In the genomic region with DNA sequence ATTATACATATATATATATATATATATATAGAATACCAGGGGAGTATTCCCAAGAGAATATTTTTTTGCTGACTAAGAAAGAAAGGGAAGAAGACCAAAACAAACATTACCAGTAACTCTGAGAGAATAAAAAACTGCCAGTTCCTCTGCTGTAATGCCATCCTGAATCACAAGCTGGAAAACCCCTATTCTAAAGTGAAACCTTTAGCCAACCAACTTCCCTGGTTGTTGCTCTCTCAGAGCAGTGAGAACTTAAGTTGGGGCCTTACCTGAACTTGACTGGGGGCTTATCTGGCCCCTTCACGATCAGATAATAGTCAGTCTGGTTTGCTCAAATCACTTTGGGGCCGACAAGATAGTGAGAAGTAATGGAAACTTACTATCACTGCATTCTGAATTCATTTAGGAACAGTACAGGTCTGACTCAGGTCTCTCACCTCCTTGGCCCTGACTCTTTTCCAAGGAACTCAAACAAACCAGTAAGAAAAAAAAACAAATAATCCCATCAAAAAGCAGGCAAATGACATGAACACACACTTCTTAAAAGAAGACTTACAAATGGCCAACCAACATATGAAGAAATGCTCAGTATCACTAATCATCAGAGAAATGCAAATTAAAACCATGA, we compare ENCODE assay signal across 8 cellular contexts.
DNase-seq lines count a peak whose midpoint lies in the region; ATAC-seq, FAIRE-seq and TF ChIP-seq lines count a peak whose summit lies in the region.

No MANE protein-coding gene starts in this region.

- no peak overlapping the region for H3K4me2 ChIP-seq in astrocyte (ENCODE audit: low read length)

- H3K4me1 ChIP-seq in astrocyte (ENCODE audit: insufficient read depth, low read length) = no peaks in the 10 kb centered on the region

- no peaks in the 10 kb centered on the region for H3K27me3 ChIP-seq in astrocyte (ENCODE audit: insufficient read depth, low read length)

- no peaks in the 10 kb centered on the region for H3K27me3 Mint-ChIP-seq in activated CD4-positive, alpha-beta T cell treated with anti-CD3 and anti-CD28 coated beads for 36 hours
- H3K27me3 Mint-ChIP-seq in astrocyte (ENCODE audit: low read depth, unreplicated experiment) (no peaks in the 10 kb centered on the region), type B pancreatic cell (no peaks in the 10 kb centered on the region)

- peak overlapping the region; percentile 7 for H3K9ac ChIP-seq in astrocyte (ENCODE audit: low read length)

- no peak overlapping the region for H2AFZ ChIP-seq in astrocyte (ENCODE audit: low read depth, low read length)

- POLR2A ChIA-PET in activated CD4-positive, alpha-beta T cell treated with anti-CD3 and anti-CD28 coated beads for 36 hours (lab: Charles Lee) = interaction anchor here (0.5 kb wide), 1 partner anchor 22 kb away, joined by 3 read pairs; no protein-coding TSS in a partner anchor

- ATAC-seq in activated CD4-positive, alpha-beta T cell treated with anti-CD3 and anti-CD28 coated beads for 36 hours = peak; percentile 75
- ATAC-seq in HG03135 (IDR thresholded peaks at IDR 0.05; ENCODE audit: unreplicated experiment) = peak; percentile 48

- peak; percentile 45 for FAIRE-seq in astrocyte (lab: Jason Lieb, UNC)

- H3K4me1 Mint-ChIP-seq in activated CD4-positive, alpha-beta T cell treated with anti-CD3 and anti-CD28 coated beads for 36 hours = peaks cover 67% of the 10 kb centered on the region
- H3K4me1 Mint-ChIP-seq in astrocyte (ENCODE audit: low read depth, unreplicated experiment) (peaks cover 7% of the 10 kb centered on the region), type B pancreatic cell (ENCODE audit: unreplicated experiment) (no peaks in the 10 kb centered on the region)

- intact Hi-C loops in activated CD4-positive, alpha-beta T cell treated with anti-CD3 and anti-CD28 coated beads for 36 hours (cut with DNase I, micrococcal nuclease) = loop anchor here (2.0 to 5.0 kb wide), 7 partner anchors 37 to 214 kb away; a partner anchor contains a TSS

- H3K27ac ChIP-seq in astrocyte (ENCODE audit: low read depth, low read length) = peak overlapping the region; percentile 5

- DNase-seq in activated CD4-positive, alpha-beta T cell treated with anti-CD3 and anti-CD28 coated beads for 36 hours = peak; percentile 22
- no peak for DNase-seq in activated CD4-positive, alpha-beta T cell treated with anti-CD3 and anti-CD28 coated beads, Interleukin-2, amount 50 U/mL, for 4 hours
- DNase-seq in astrocyte (ENCODE audit: low read depth) (no peak), renal cortical epithelial cell (ENCODE audit: low read depth) (peak; percentile 54), SW480 (ENCODE audit: low spot score) (no peak), type B pancreatic cell (ENCODE audit: extremely low spot score, unreplicated experiment) (no peak), NAMALWA (ENCODE audit: low spot score) (no peak)

- H3K36me3 Mint-ChIP-seq in activated CD4-positive, alpha-beta T cell treated with anti-CD3 and anti-CD28 coated beads for 36 hours (ENCODE audit: low read depth) = peaks cover 19% of the 10 kb centered on the region
- peaks cover 1% of the 10 kb centered on the region for H3K36me3 Mint-ChIP-seq in astrocyte (ENCODE audit: low read depth, unreplicated experiment)
- no peaks in the 10 kb centered on the region for H3K36me3 Mint-ChIP-seq in type B pancreatic cell

- no peaks in the 10 kb centered on the region for H3K9me3 Mint-ChIP-seq in activated CD4-positive, alpha-beta T cell treated with anti-CD3 and anti-CD28 coated beads for 36 hours (ENCODE audit: low read depth)
- no peaks in the 10 kb centered on the region for H3K9me3 Mint-ChIP-seq in astrocyte (ENCODE audit: unreplicated experiment)
- H3K9me3 Mint-ChIP-seq in type B pancreatic cell = no peaks in the 10 kb centered on the region

- TF ChIP-seq CTCF in astrocyte (IDR thresholded peaks at IDR 0.05; ENCODE audit: insufficient read depth, low read depth, low read length) (no peak), type B pancreatic cell (conservative IDR thresholded peaks at IDR 0.05) (no peak)

- no peaks in the 10 kb centered on the region for H3K9me3 ChIP-seq in astrocyte (ENCODE audit: insufficient read depth, low read depth, low read length)

- no peak overlapping the region for H3K4me3 ChIP-seq in astrocyte (ENCODE audit: insufficient read depth, low read depth, low read length)

- H3K79me2 ChIP-seq in astrocyte (ENCODE audit: insufficient read depth, low read length) = no peaks in the 10 kb centered on the region

- H3K27ac Mint-ChIP-seq in activated CD4-positive, alpha-beta T cell treated with anti-CD3 and anti-CD28 coated beads for 36 hours = peak overlapping the region; percentile 92
- H3K27ac Mint-ChIP-seq in astrocyte (ENCODE audit: unreplicated experiment) (peak overlapping the region; percentile 26), type B pancreatic cell (no peak overlapping the region)

- H3K4me3 Mint-ChIP-seq in activated CD4-positive, alpha-beta T cell treated with anti-CD3 and anti-CD28 coated beads for 36 hours = peak overlapping the region; percentile 4
- no peak overlapping the region for H3K4me3 Mint-ChIP-seq in astrocyte (ENCODE audit: unreplicated experiment)
- H3K4me3 Mint-ChIP-seq in type B pancreatic cell = no peak overlapping the region

- H3K36me3 ChIP-seq in astrocyte (ENCODE audit: insufficient read depth, low read length) = no peaks in the 10 kb centered on the region

- CTCF ChIA-PET in activated CD4-positive, alpha-beta T cell treated with anti-CD3 and anti-CD28 coated beads for 36 hours (lab: Charles Lee) = interaction anchor here (1.0 to 7.7 kb wide), 4 partner anchors 15 to 215 kb away, joined by 3 to 53 read pairs (median 4); no protein-coding TSS in a partner anchor

- H4K20me1 ChIP-seq in astrocyte (ENCODE audit: insufficient read depth, low read length) = no peaks in the 10 kb centered on the region

Comparison
In these comparisons a context has a peak if more than half of its experiments do, and no peak if none do; other contexts are left out.
1. DNase-seq: peak in activated CD4-positive, alpha-beta T cell treated with anti-CD3 and anti-CD28 coated beads for 36 hours (single experiment) and renal cortical epithelial cell (single experiment); none in activated CD4-positive, alpha-beta T cell treated with anti-CD3 and anti-CD28 coated beads, Interleukin-2, amount 50 U/mL, for 4 hours (0 of 2), astrocyte (single experiment), SW480 (single experiment), type B pancreatic cell (single experiment) and NAMALWA (single experiment).